Comparison of ENCODE assay signal across 2 cellular contexts in genomic region chr6:140269766-140270165, GRCh38.
A peak's percentile ranks its signal among the peaks of the same experiment; 100 is the strongest.
TF ChIP-seq lines count a peak whose summit lies in the region.

No MANE protein-coding gene starts in this region.

TF ChIP-seq in GM23338, 12 proteins besides CTCF, POLR2A, EP300 and RAD21:
- TF ChIP-seq ETS1 (IDR thresholded peaks at IDR 0.05) (no peak), POLR2AphosphoS5 (IDR thresholded peaks at IDR 0.05; ENCODE audit: low read depth) (no peak), EZH2phosphoT487 (IDR thresholded peaks at IDR 0.05; ENCODE audit: unreplicated experiment) (no peak), ZNF114 (CRISPR knock-in tag; IDR thresholded peaks at IDR 0.05) (no peak), NANOG (IDR thresholded peaks at IDR 0.05; ENCODE audit: borderline replicate concordance) (no peak), CREB1 (CRISPR knock-in tag; IDR thresholded peaks at IDR 0.05; ENCODE audit: low read depth) (no peak), REST (IDR thresholded peaks at IDR 0.05; ENCODE audit: unreplicated experiment) (no peak), STAT1 (IDR thresholded peaks at IDR 0.05; ENCODE audit: unreplicated experiment) (no peak), ZNF462 (CRISPR knock-in tag; IDR thresholded peaks at IDR 0.05) (no peak), EZH2 (IDR thresholded peaks at IDR 0.05; ENCODE audit: low read depth, unreplicated experiment) (no peak), JUNB (IDR thresholded peaks at IDR 0.05; ENCODE audit: unreplicated experiment) (no peak), ZNF331 (CRISPR knock-in tag; IDR thresholded peaks at IDR 0.05; ENCODE audit: low read depth) (no peak)

TF ChIP-seq in GM12878, 131 proteins besides CTCF, POLR2A, EP300 and RAD21:
- TF ChIP-seq EED (IDR thresholded peaks at IDR 0.05; ENCODE audit: low read depth) (no peak), HDAC2 (IDR thresholded peaks at IDR 0.05) (no peak), MTA2 (IDR thresholded peaks at IDR 0.05; ENCODE audit: low read depth) (peak; percentile 29; the same call in 1 of the 2 replicates), HDGF (IDR thresholded peaks at IDR 0.05) (no peak), BCL3 (IDR thresholded peaks at IDR 0.05; ENCODE audit: borderline replicate concordance, insufficient read depth, low read depth, low read length, poor library complexity, severe bottlenecking) (no peak), ZNF384 (IDR thresholded peaks at IDR 0.05; ENCODE audit: borderline replicate concordance, low read depth, low read length) (peak; percentile 37; the same call in 1 of the 2 replicates), RELB (IDR thresholded peaks at IDR 0.05; ENCODE audit: low read depth) (no peak), IKZF2 (IDR thresholded peaks at IDR 0.05) (peak in 1 of 2 experiments; percentile 12; a peak in 1 of 4 replicates), NR2C1 (IDR thresholded peaks at IDR 0.05) (no peak), CBFB (IDR thresholded peaks at IDR 0.05; ENCODE audit: low read depth) (no peak), ZNF622 (IDR thresholded peaks at IDR 0.05) (no peak), SPI1 (IDR thresholded peaks at IDR 0.05; ENCODE audit: borderline replicate concordance, insufficient read depth, low read depth, low read length) (no peak), RFX5 (IDR thresholded peaks at IDR 0.05; ENCODE audit: low read depth, low read length) (no peak), BHLHE40 (IDR thresholded peaks at IDR 0.05; ENCODE audit: borderline replicate concordance in 1 of 2, low read depth in 2 of 2, low read length in 1 of 2) (peak in 1 of 2 experiments; percentile 7; a peak in 1 of 4 replicates), CHD4 (IDR thresholded peaks at IDR 0.05) (no peak), PKNOX1 (IDR thresholded peaks at IDR 0.05) (no peak), ATF7 (IDR thresholded peaks at IDR 0.05; ENCODE audit: low read depth) (no peak), ASH2L (IDR thresholded peaks at IDR 0.05; ENCODE audit: borderline replicate concordance, low read depth) (no peak), BRCA1 (IDR thresholded peaks at IDR 0.05; ENCODE audit: low read depth, low read length) (no peak)
